In the genomic region with DNA sequence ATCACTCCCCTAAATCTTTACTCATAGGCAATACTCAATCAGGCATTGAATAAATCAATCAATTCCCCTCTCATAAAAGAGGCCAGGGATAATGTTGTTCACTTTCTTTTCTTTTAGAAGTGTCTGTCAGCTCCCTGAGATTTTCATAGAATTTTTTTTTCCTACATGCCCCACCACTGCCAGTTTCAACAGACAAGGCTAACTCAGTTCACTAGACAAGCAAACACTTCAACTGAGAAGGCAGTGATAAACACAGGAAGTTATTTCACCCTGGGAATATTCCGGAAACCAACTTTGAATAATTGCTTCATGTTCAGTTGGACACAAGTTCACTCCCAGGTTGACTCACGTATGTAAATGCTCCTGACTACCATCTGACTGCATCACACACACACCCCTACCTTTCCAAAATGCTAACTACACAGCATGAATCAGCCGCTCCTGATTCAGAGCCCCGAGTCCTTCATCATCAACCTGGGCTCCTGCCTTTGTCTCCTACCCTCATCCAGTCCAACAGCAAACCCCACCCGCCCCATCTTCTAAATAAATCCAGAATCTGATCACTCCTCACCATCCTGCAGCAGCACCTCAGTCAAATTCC, we compare ENCODE assay signal across 8 cellular contexts.
DNase-seq lines count a peak whose midpoint lies in the region; ATAC-seq and TF ChIP-seq lines count a peak whose summit lies in the region.

No MANE protein-coding gene starts in this region.

- TF ChIP-seq CTCF in DOHH2 (IDR thresholded peaks at IDR 0.05; ENCODE audit: low read depth, low read length, poor library complexity, severe bottlenecking) (no peak), smooth muscle cell (IDR thresholded peaks at IDR 0.05; ENCODE audit: borderline replicate concordance, insufficient read depth, poor library complexity, severe bottlenecking) (no peak)

- H3K9me2 ChIP-seq in DOHH2 (replicated peaks; ENCODE audit: control insufficient read depth, low read length) = no peaks in the 10 kb centered on the region

- DNase-seq in SW480 (ENCODE audit: low spot score) (peak; percentile 98), foreskin melanocyte (peak; percentile 53), smooth muscle cell (lab: John Stamatoyannopoulos, UW; ENCODE audit: unreplicated experiment) (no peak), NCI-H446 treated with DMSO at 0.1 percent for 48 hours (lab: John Stamatoyannopoulos, UW) (no peak), NCI-H2227 treated with DMSO at 0.1 percent for 48 hours (lab: John Stamatoyannopoulos, UW) (no peak)

- peak overlapping the region; percentile 59 for H3K9ac ChIP-seq in smooth muscle cell (ENCODE audit: low read depth)

- H2AFZ ChIP-seq in smooth muscle cell (ENCODE audit: low read depth) = no peak overlapping the region

- H3K4me1 ChIP-seq in DOHH2 (ENCODE audit: control insufficient read depth, low read length) (peaks cover 93% of the 10 kb centered on the region), smooth muscle cell (ENCODE audit: low read depth) (peaks cover 2% of the 10 kb centered on the region)

- H3K9me3 ChIP-seq in DOHH2 (ENCODE audit: control insufficient read depth, insufficient read depth, low read length) (peaks cover 5% of the 10 kb centered on the region; the same call in 1 of the 2 replicates), smooth muscle cell (replicated peaks; ENCODE audit: low read depth) (no peaks in the 10 kb centered on the region)

- peak overlapping the region; percentile 93 for H3K4me2 ChIP-seq in DOHH2 (ENCODE audit: low read length)
- H3K4me2 ChIP-seq in smooth muscle cell = peak overlapping the region; percentile 66

- H3F3A ChIP-seq in DOHH2 (ENCODE audit: control insufficient read depth, insufficient read depth) (peaks cover 54% of the 10 kb centered on the region), smooth muscle cell (ENCODE audit: low read depth) (peaks cover 10% of the 10 kb centered on the region)

- H3K27ac ChIP-seq in DOHH2 (ENCODE audit: low read depth, low read length) = peak overlapping the region; percentile 97
- H3K27ac ChIP-seq in smooth muscle cell (ENCODE audit: low read depth) = peak overlapping the region; percentile 79

- H3K27me3 ChIP-seq in DOHH2 (ENCODE audit: control insufficient read depth, low read length) (no peaks in the 10 kb centered on the region), smooth muscle cell (ENCODE audit: low read depth) (no peaks in the 10 kb centered on the region)

- H3K79me2 ChIP-seq in DOHH2 (ENCODE audit: control insufficient read depth, low read length) (no peaks in the 10 kb centered on the region), smooth muscle cell (ENCODE audit: low read depth) (no peaks in the 10 kb centered on the region)

- peak; percentile 59 for ATAC-seq in GM19463 (IDR thresholded peaks at IDR 0.05; ENCODE audit: unreplicated experiment)
- peak; percentile 63 for ATAC-seq in HG03460 (IDR thresholded peaks at IDR 0.05; ENCODE audit: unreplicated experiment)

- WGBS in smooth muscle cell (ENCODE audit: low lambda C conversion rate) = 45% methylated on average over 5 of the region's 5 CpGs

- H3K36me3 ChIP-seq in DOHH2 (ENCODE audit: control insufficient read depth, low read length) = peaks cover 4% of the 10 kb centered on the region
- H3K36me3 ChIP-seq in smooth muscle cell (ENCODE audit: low read depth) = no peaks in the 10 kb centered on the region

- H4K20me1 ChIP-seq in DOHH2 (ENCODE audit: control insufficient read depth, insufficient read depth, low read depth, low read length) (no peaks in the 10 kb centered on the region), smooth muscle cell (ENCODE audit: low read depth) (no peaks in the 10 kb centered on the region)

- H3K4me3 ChIP-seq in DOHH2 (ENCODE audit: low read length) (peak overlapping the region; percentile 70), smooth muscle cell (no peak overlapping the region)

Comparison
In these comparisons a context has a peak if more than half of its experiments do, and no peak if none do; other contexts are left out.
1. DNase-seq: peak in SW480 (single experiment) and foreskin melanocyte (single experiment); none in smooth muscle cell (single experiment), NCI-H446 treated with DMSO at 0.1 percent for 48 hours (single experiment) and NCI-H2227 treated with DMSO at 0.1 percent for 48 hours (single experiment).